In genomic region chr3:194095902-194096301, GRCh38 we compare ENCODE assay signal across 23 cellular contexts. TPM values are rescaled to one million over a fixed set of nuclear protein-coding genes. Genes with fewer than 3 reads are reported as not detected.
"Had no signal": no experiment of that assay in that cellular context is flagged by ENCODE, and none has a peak within 500 bp of the region (broad histone marks: within the 10 kb centered on the region; RNA-seq: fewer than 3 reads in every experiment).

No MANE protein-coding gene starts in this region.

- H3K4me3 ChIP-seq: gastroesophageal sphincter, heart left ventricle, stomach, suprapubic skin, tibial nerve had no signal

- FAIRE-seq: islet of Langerhans, small intestine, urothelium cell line had no signal

- H3K36me3 ChIP-seq: gastroesophageal sphincter, heart left ventricle, stomach, suprapubic skin, tibial nerve had no signal

- H3K9me3 ChIP-seq: gastroesophageal sphincter, heart left ventricle, stomach, suprapubic skin, tibial nerve had no signal

- H3K27me3 ChIP-seq: gastroesophageal sphincter, stomach, suprapubic skin, tibial nerve had no signal

- ATAC-seq: activated T-cell treated with anti-CD3 and anti-CD28 coated beads, Interleukin-2, amount 50 U/mL, for 4 hours; gastroesophageal sphincter; natural killer cell treated with Interleukin-12 subunit alpha and Interleukin-12 subunit beta and Interleukin-15 and Interleukin-18, amount 100 ng/mL, for 72 hours; sciatic nerve; stimulated activated memory B cell treated with anti-CD40 and anti-IgM and Interleukin-4, amounts not matched to agents 10 μg/mL and 1 μg/mL and 100 μg/mL, for 72 hours; WTC11 had no signal

- DNase-seq: activated CD8-positive, alpha-beta memory T cell treated with anti-CD3 and anti-CD28 coated beads, Interleukin-2, amount 50 U/mL, for 48 hours; activated naive CD4-positive, alpha-beta T cell treated with Interleukin-2 at 50 U/mL for 16 hours; activated naive CD8-positive, alpha-beta T cell treated with anti-CD3 and anti-CD28 coated beads, Interleukin-2, amount 10 ng/mL, durations not matched to agents 7 days and 5 days; activated T-cell treated with anti-CD3 and anti-CD28 coated beads, Interleukin-2, amount 50 U/mL, for 4 hours; amniotic stem cell; cerebellar nuclear complex; cortex of kidney; stimulated activated CD4-positive, alpha-beta T cell treated with anti-CD3 and anti-CD28 coated beads, Interleukin-2, amount 100 ng/mL, for 24 hours; T-helper 9 cell had no signal

- H3K27ac ChIP-seq: epithelial cell of prostate, gastroesophageal sphincter, heart left ventricle, stomach, suprapubic skin, tibial nerve had no signal

RNA-seq across cellular contexts. Expression of gene HES1, which starts 40.0 kb away (rescaled TPM):
- total RNA-seq: activated CD8-positive, alpha-beta memory T cell treated with anti-CD3 and anti-CD28 coated beads for 36 hours; activated naive CD8-positive, alpha-beta T cell treated with anti-CD3 and anti-CD28 coated beads, Interleukin-2, amount 10 ng/mL, durations not matched to agents 7 days and 5 days had no signal
